8 cellular contexts compared by ENCODE assay signal in genomic region chr3:39147711-39148115, GRCh38. TPM values are rescaled to one million over a fixed set of nuclear protein-coding genes. Genes with fewer than 3 reads are reported as not detected.
A peak's percentile ranks its signal among the peaks of the same experiment; 100 is the strongest.
DNase-seq lines count a peak whose midpoint lies in the region; ATAC-seq, FAIRE-seq and TF ChIP-seq lines count a peak whose summit lies in the region.

No MANE protein-coding gene starts in this region.

- no peaks in the 10 kb centered on the region for H3K9me3 Mint-ChIP-seq in astrocyte (ENCODE audit: unreplicated experiment)

- no peak for TF ChIP-seq EP300 in upper lobe of left lung (IDR thresholded peaks at IDR 0.05)

- H3K27me3 ChIP-seq in astrocyte (ENCODE audit: insufficient read depth, low read length) (no peaks in the 10 kb centered on the region), upper lobe of left lung (no peaks in the 10 kb centered on the region)

- peak overlapping the region; percentile 98 for H3K27ac Mint-ChIP-seq in astrocyte (ENCODE audit: unreplicated experiment)

- DNase-seq in GM03348 (ENCODE audit: low spot score) (peak; percentile 37), NOMO-1 treated with DMSO at 0.1 percent for 48 hours (lab: John Stamatoyannopoulos, UW; ENCODE audit: unreplicated experiment) (peak; percentile 38), astrocyte (ENCODE audit: low read depth) (peak; percentile 30), lung microvascular endothelial cell (ENCODE audit: low read depth in 2 of 2) (peak; percentile 59 to 86), upper lobe of left lung (no peak), NCI-H345 treated with DMSO at 0.1 percent for 48 hours (lab: John Stamatoyannopoulos, UW; ENCODE audit: unreplicated experiment) (no peak)
- DNase-seq in stimulated activated CD4-positive, alpha-beta T cell treated with anti-CD3 and anti-CD28 coated beads, Interleukin-4, amount 100 ng/mL, for 24 hours = no peak

- ATAC-seq in GM21717 (IDR thresholded peaks at IDR 0.05; ENCODE audit: unreplicated experiment) (peak; percentile 30), upper lobe of left lung (ENCODE audit: low FRiP score in 2 of 2) (no peak)

- H3K4me1 ChIP-seq in astrocyte (ENCODE audit: insufficient read depth, low read length) (peaks cover 64% of the 10 kb centered on the region), upper lobe of left lung (peaks cover 81 to 91% (median 87%) of the 10 kb centered on the region in 4 donors)

- peak overlapping the region; percentile 100 for H3K27ac ChIP-seq in astrocyte (ENCODE audit: low read depth, low read length)
- H3K27ac ChIP-seq in upper lobe of left lung = peak overlapping the region; percentile 99 to 100 (median 100)

- no peaks in the 10 kb centered on the region for H3K27me3 Mint-ChIP-seq in astrocyte (ENCODE audit: low read depth, unreplicated experiment)

- peak overlapping the region; percentile 94 for H3K4me3 Mint-ChIP-seq in astrocyte (ENCODE audit: unreplicated experiment)

- WGBS in upper lobe of left lung, 2 donors = 11 to 15% methylated on average over 3 to 4 of the region's 4 CpGs

- H2AFZ ChIP-seq in astrocyte (ENCODE audit: low read depth, low read length) = no peak overlapping the region

- peaks cover 96% of the 10 kb centered on the region for H4K20me1 ChIP-seq in astrocyte (ENCODE audit: insufficient read depth, low read length)

- H3K79me2 ChIP-seq in astrocyte (ENCODE audit: insufficient read depth, low read length) = peaks cover 100% of the 10 kb centered on the region

- H3K4me2 ChIP-seq in astrocyte (ENCODE audit: low read length) = peak overlapping the region; percentile 98

- TF ChIP-seq POLR2A in upper lobe of left lung (IDR thresholded peaks at IDR 0.05) = no peak

- FAIRE-seq in astrocyte (lab: Jason Lieb, UNC) = no peak

- H3K4me3 ChIP-seq in astrocyte (ENCODE audit: insufficient read depth, low read depth, low read length) (peak overlapping the region; percentile 45), upper lobe of left lung (peak overlapping the region; percentile 18 to 91 (median 72))

- H3K36me3 ChIP-seq in astrocyte (ENCODE audit: insufficient read depth, low read length) = peaks cover 36% of the 10 kb centered on the region
- peaks cover 21 to 79% (median 41%) of the 10 kb centered on the region in 4 donors for H3K36me3 ChIP-seq in upper lobe of left lung

- no peak for TF ChIP-seq CTCF in astrocyte (IDR thresholded peaks at IDR 0.05; ENCODE audit: insufficient read depth, low read depth, low read length)
- peak in 1 of 6 experiments; percentile 6 for TF ChIP-seq CTCF in upper lobe of left lung (IDR thresholded peaks at IDR 0.05)

- H3K36me3 Mint-ChIP-seq in astrocyte (ENCODE audit: low read depth, unreplicated experiment) = peaks cover 27% of the 10 kb centered on the region

- H3K9ac ChIP-seq in astrocyte (ENCODE audit: low read length) = peak overlapping the region; percentile 99

- H3K4me1 Mint-ChIP-seq in astrocyte (ENCODE audit: low read depth, unreplicated experiment) = peaks cover 64% of the 10 kb centered on the region

- H3K9me3 ChIP-seq in astrocyte (ENCODE audit: insufficient read depth, low read depth, low read length) (no peaks in the 10 kb centered on the region), upper lobe of left lung (no peaks in the 10 kb centered on the region)

RNA-seq across cellular contexts. Expression of gene CSRNP1, which starts 5.7 kb away (rescaled TPM):
- total RNA-seq in astrocyte (42.3 and 47.0 TPM in 2 replicates), lung microvascular endothelial cell (7.6 and 10.5 TPM in 2 replicates), upper lobe of left lung (100 to 1,000 TPM in 1 of 6 donors, 10 to 100 TPM in 5; 32.5 to 128 (median 82.4) TPM)

RNA-seq across cellular contexts. Expression of gene TTC21A, which starts 40.2 kb away (rescaled TPM):
- total RNA-seq in astrocyte (3.9 and 4.1 TPM in 2 replicates), lung microvascular endothelial cell (1.3 and 1.6 TPM in 2 replicates), upper lobe of left lung (10 to 100 TPM in 4 of 6 donors, 1 to 10 TPM in 2; 7.4 to 52.4 (median 14.3) TPM)

RNA-seq across cellular contexts. Expression of gene GORASP1, which starts 40.3 kb away (rescaled TPM):
- 39.5 and 45.6 TPM in 2 replicates for total RNA-seq in astrocyte
- 22.4 and 31.3 TPM in 2 replicates for total RNA-seq in lung microvascular endothelial cell
- total RNA-seq in upper lobe of left lung = 10 to 100 TPM; 71.1 to 99.5 (median 79.8) TPM

RNA-seq across cellular contexts. Expression of gene XIRP1, which starts 44.7 kb away (rescaled TPM):
- 1.1 and 1.5 TPM in 2 replicates for total RNA-seq in astrocyte
- not detected in 2 replicates for total RNA-seq in lung microvascular endothelial cell
- total RNA-seq in upper lobe of left lung = 1 to 10 TPM in 1 of 6 donors, under 1 TPM in 2, not detected in 3; 0.07 to 1.2 (median 0.10) TPM

Comparison
In these comparisons a context has a peak if more than half of its experiments do, and no peak if none do; other contexts are left out.
1. DNase-seq: peak in GM03348 (single experiment), NOMO-1 treated with DMSO at 0.1 percent for 48 hours (single experiment), astrocyte (single experiment) and lung microvascular endothelial cell (2 of 2); none in upper lobe of left lung (0 of 2), NCI-H345 treated with DMSO at 0.1 percent for 48 hours (single experiment) and stimulated activated CD4-positive, alpha-beta T cell treated with anti-CD3 and anti-CD28 coated beads, Interleukin-4, amount 100 ng/mL, for 24 hours (single experiment).